Comparison of ENCODE assay signal across 13 cellular contexts in the genomic region with DNA sequence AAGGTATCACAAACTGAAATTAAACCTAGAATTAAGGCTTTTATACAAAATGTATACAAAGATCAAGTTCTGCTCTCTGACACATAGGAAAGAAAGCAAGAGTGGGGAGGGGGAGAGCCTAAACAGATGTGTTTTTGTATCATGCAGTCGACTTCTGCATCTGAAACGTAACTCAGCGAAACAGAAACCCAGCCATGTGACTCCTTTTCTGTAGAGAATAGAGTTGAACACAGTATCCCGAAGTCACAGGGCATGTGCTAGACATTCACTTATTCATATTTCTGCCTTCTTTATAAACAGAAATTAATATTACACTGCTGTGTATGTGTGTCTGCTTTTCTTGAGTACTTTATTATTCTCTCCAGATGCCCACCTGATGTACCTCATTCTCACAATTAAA.
DNase-seq lines count a peak whose midpoint lies in the region; ATAC-seq and TF ChIP-seq lines count a peak whose summit lies in the region.
"Had no signal": no experiment of that assay in that cellular context is flagged by ENCODE, and none has a peak within 500 bp of the region (broad histone marks: within the 10 kb centered on the region; RNA-seq: fewer than 3 reads in every experiment).

No MANE protein-coding gene starts in this region.

- no peaks in the 10 kb centered on the region for H3K36me3 ChIP-seq in GM23248 (ENCODE audit: low read depth)
- H3K36me3 ChIP-seq: vagina had no signal

- ATAC-seq in GM18868 (IDR thresholded peaks at IDR 0.05; ENCODE audit: unreplicated experiment), result peak; percentile 76

- no peaks in the 10 kb centered on the region for H3K9me3 Mint-ChIP-seq in progenitor cell of endocrine pancreas (ENCODE audit: low read depth)
- no peaks in the 10 kb centered on the region for H3K9me3 Mint-ChIP-seq in activated CD4-positive, alpha-beta memory T cell treated with anti-CD3 and anti-CD28 coated beads, Interleukin-2, amount 10 ng/mL, durations not matched to agents 7 days and 5 days
- H3K9me3 Mint-ChIP-seq: endodermal cell had no signal

- peaks cover 43% of the 10 kb centered on the region for H3K4me1 ChIP-seq in GM23248 (ENCODE audit: insufficient read depth)

- peak overlapping the region; percentile 22 for H3K9ac ChIP-seq in GM23248

- H3K4me1 Mint-ChIP-seq in progenitor cell of endocrine pancreas (ENCODE audit: low read depth), result peaks cover 36% of the 10 kb centered on the region
- H3K4me1 Mint-ChIP-seq in activated CD4-positive, alpha-beta memory T cell treated with anti-CD3 and anti-CD28 coated beads, Interleukin-2, amount 10 ng/mL, durations not matched to agents 7 days and 5 days, result no peaks in the 10 kb centered on the region

- POLR2A ChIA-PET in activated CD4-positive, alpha-beta memory T cell treated with anti-CD3 and anti-CD28 coated beads, Interleukin-2, amount 10 ng/mL, durations not matched to agents 7 days and 5 days (lab: Charles Lee), result no interaction called here
- POLR2A ChIA-PET in GM10248 (lab: Yijun Ruan, JAX), result no interaction called here

- H3K27ac Mint-ChIP-seq in progenitor cell of endocrine pancreas, result peak overlapping the region; percentile 84
- no peak overlapping the region for H3K27ac Mint-ChIP-seq in activated CD4-positive, alpha-beta memory T cell treated with anti-CD3 and anti-CD28 coated beads, Interleukin-2, amount 10 ng/mL, durations not matched to agents 7 days and 5 days
- H3K27ac Mint-ChIP-seq: endodermal cell had no signal

- H3K9me2 ChIP-seq in GM23248 (ENCODE audit: insufficient read depth), result no peaks in the 10 kb centered on the region

- H3K79me2 ChIP-seq in GM23248 (ENCODE audit: insufficient read depth), result peaks cover 76% of the 10 kb centered on the region

- 0 out of 2 replicates have a peak overlapping the region, but pooled peaks have one; percentile 19 for H3K4me3 ChIP-seq in GM23248
- H3K4me3 ChIP-seq: vagina had no signal

- CTCF ChIA-PET in activated CD4-positive, alpha-beta memory T cell treated with anti-CD3 and anti-CD28 coated beads, Interleukin-2, amount 10 ng/mL, durations not matched to agents 7 days and 5 days (lab: Charles Lee), result interaction anchor here (3.7 kb wide), 1 partner anchor 403 kb away, joined by 15 read pairs; no protein-coding TSS in a partner anchor
- CTCF ChIA-PET in GM10248 (lab: Yijun Ruan, JAX), result interaction anchor here (0.8 to 6.6 kb wide), 11 partner anchors 9 to 404 kb away, joined by 3 to 139 read pairs (median 13); no protein-coding TSS in a partner anchor

- no peak for DNase-seq in GM23248
- no peak for DNase-seq in progenitor cell of endocrine pancreas (ENCODE audit: low spot score, unreplicated experiment)
- DNase-seq in NOMO-1 treated with DMSO at 0.1 percent for 48 hours (lab: John Stamatoyannopoulos, UW; ENCODE audit: unreplicated experiment), result no peak
- no peak for DNase-seq in activated CD4-positive, alpha-beta memory T cell treated with anti-CD3 and anti-CD28 coated beads, Interleukin-2, amount 10 ng/mL, durations not matched to agents 7 days and 5 days
- no peak for DNase-seq in GM10248 (ENCODE audit: extremely low spot score)
- no peak for DNase-seq in HuH-7.5 (ENCODE audit: low spot score)
- DNase-seq: activated T-cell treated with anti-CD3 and anti-CD28 coated beads, Interleukin-2, amount 50 U/mL, for 48 hours; endodermal cell; GDM1; NCI-H1694 treated with DMSO at 0.1 percent for 48 hours had no signal

- H3K27me3 Mint-ChIP-seq in progenitor cell of endocrine pancreas, result no peaks in the 10 kb centered on the region
- peaks cover 5% of the 10 kb centered on the region for H3K27me3 Mint-ChIP-seq in activated CD4-positive, alpha-beta memory T cell treated with anti-CD3 and anti-CD28 coated beads, Interleukin-2, amount 10 ng/mL, durations not matched to agents 7 days and 5 days

- H3K36me3 Mint-ChIP-seq in progenitor cell of endocrine pancreas (ENCODE audit: insufficient read depth), result no peaks in the 10 kb centered on the region
- H3K36me3 Mint-ChIP-seq in activated CD4-positive, alpha-beta memory T cell treated with anti-CD3 and anti-CD28 coated beads, Interleukin-2, amount 10 ng/mL, durations not matched to agents 7 days and 5 days (ENCODE audit: low read depth), result no peaks in the 10 kb centered on the region

- H3K4me2 ChIP-seq in GM23248 (ENCODE audit: unreplicated experiment), result peak overlapping the region; percentile 41

- TF ChIP-seq CTCF in VCaP (conservative IDR thresholded peaks at IDR 0.05), result no peak
- no peak for TF ChIP-seq CTCF in progenitor cell of endocrine pancreas (IDR thresholded peaks at IDR 0.05; ENCODE audit: unreplicated experiment)
- TF ChIP-seq CTCF in GM10248 (IDR thresholded peaks at IDR 0.05; ENCODE audit: control extremely low read depth, extremely low read depth, low read depth, missing control alignments), result no peak

- H3K27ac ChIP-seq in GM23248, result peak overlapping the region; percentile 67
- peak overlapping the region; percentile 75 for H3K27ac ChIP-seq in VCaP
- H3K27ac ChIP-seq: vagina had no signal

- H4K20me1 ChIP-seq in GM23248 (ENCODE audit: insufficient read depth), result no peaks in the 10 kb centered on the region

- no peaks in the 10 kb centered on the region for H3K27me3 ChIP-seq in GM23248 (replicated peaks; ENCODE audit: insufficient read depth)
- H3K27me3 ChIP-seq: vagina had no signal

- WGBS in GM23248 (ENCODE audit: low coverage in 1 of 2, low lambda C conversion rate in 2 of 2, missing lambda C conversion rate in 2 of 2), 2 experiments, result 85 to 91% methylated on average over 4 of the region's 4 CpGs

- in situ Hi-C loops in GM23248 (cut with MboI), result loop anchor here (10.0 kb wide), 1 partner anchor 341 kb away; no protein-coding TSS in a partner anchor

- peaks cover 20% of the 10 kb centered on the region for H3F3A ChIP-seq in GM23248 (ENCODE audit: insufficient read depth)

- no peak overlapping the region for H2AFZ ChIP-seq in GM23248

- H3K9me3 ChIP-seq in GM23248 (ENCODE audit: low read depth), result no peaks in the 10 kb centered on the region
- H3K9me3 ChIP-seq: vagina had no signal

- no peak overlapping the region for H3K4me3 Mint-ChIP-seq in progenitor cell of endocrine pancreas (ENCODE audit: low read depth)
- no peak overlapping the region for H3K4me3 Mint-ChIP-seq in activated CD4-positive, alpha-beta memory T cell treated with anti-CD3 and anti-CD28 coated beads, Interleukin-2, amount 10 ng/mL, durations not matched to agents 7 days and 5 days
- H3K4me3 Mint-ChIP-seq: endodermal cell had no signal
